13 cellular contexts compared by ENCODE assay signal in genomic region chr2:54566896-54567295, GRCh38.
A peak's percentile ranks its signal among the peaks of the same experiment; 100 is the strongest.
DNase-seq lines count a peak whose midpoint lies in the region; ATAC-seq and TF ChIP-seq lines count a peak whose summit lies in the region.
"Had no signal": no experiment of that assay in that cellular context is flagged by ENCODE, and none has a peak within 500 bp of the region (broad histone marks: within the 10 kb centered on the region; RNA-seq: fewer than 3 reads in every experiment).

No MANE protein-coding gene starts in this region.

- 0 out of 2 replicates have a peak overlapping the region, but pooled peaks have one; percentile 6 for H3K27ac ChIP-seq in WERI-Rb-1
- H3K27ac ChIP-seq: thoracic aorta had no signal

- no peaks in the 10 kb centered on the region for H3K9me3 ChIP-seq in WERI-Rb-1 (ENCODE audit: severe bottlenecking)
- H3K9me3 ChIP-seq: thoracic aorta had no signal

- no peaks in the 10 kb centered on the region for H3K27me3 Mint-ChIP-seq in activated T-cell treated with anti-CD3 and anti-CD28 coated beads, Interleukin-2, amount 50 U/mL, for 4 hours (ENCODE audit: low read depth)
- H3K27me3 Mint-ChIP-seq in activated T-cell treated with anti-CD3 and anti-CD28 coated beads, Interleukin-2, amount 50 U/mL, for 72 hours (ENCODE audit: low read depth) = no peaks in the 10 kb centered on the region
- no peaks in the 10 kb centered on the region for H3K27me3 Mint-ChIP-seq in stimulated activated memory B cell treated with anti-CD40 and anti-IgM and Interleukin-4, amounts not matched to agents 10 μg/mL and 1 μg/mL and 100 μg/mL, for 72 hours

- TF ChIP-seq CTCF in WERI-Rb-1 (IDR thresholded peaks at IDR 0.05; ENCODE audit: low read depth, low read length) = no peak

- H3K36me3 ChIP-seq in WERI-Rb-1 = peaks cover 4% of the 10 kb centered on the region; the same call in 1 of the 2 replicates
- H3K36me3 ChIP-seq: thoracic aorta had no signal

- H3K36me3 Mint-ChIP-seq in activated T-cell treated with anti-CD3 and anti-CD28 coated beads, Interleukin-2, amount 50 U/mL, for 4 hours (ENCODE audit: insufficient read depth) = peaks cover 7% of the 10 kb centered on the region
- peaks cover 3 to 7% of the 10 kb centered on the region in 2 donors for H3K36me3 Mint-ChIP-seq in activated T-cell treated with anti-CD3 and anti-CD28 coated beads, Interleukin-2, amount 50 U/mL, for 72 hours (ENCODE audit: insufficient read depth in 2 of 2)
- peaks cover 14% of the 10 kb centered on the region for H3K36me3 Mint-ChIP-seq in stimulated activated memory B cell treated with anti-CD40 and anti-IgM and Interleukin-4, amounts not matched to agents 10 μg/mL and 1 μg/mL and 100 μg/mL, for 72 hours

- ATAC-seq in activated T-cell treated with anti-CD3 and anti-CD28 coated beads, Interleukin-2, amount 50 U/mL, for 4 hours = no peak
- ATAC-seq in activated T-cell treated with anti-CD3 and anti-CD28 coated beads, Interleukin-2, amount 50 U/mL, for 72 hours (replicated peaks in 1 of 2) = no peak
- ATAC-seq in stimulated activated memory B cell treated with anti-CD40 and anti-IgM and Interleukin-4, amounts not matched to agents 10 μg/mL and 1 μg/mL and 100 μg/mL, for 72 hours = no peak

- no peaks in the 10 kb centered on the region for H3K9me3 Mint-ChIP-seq in activated T-cell treated with anti-CD3 and anti-CD28 coated beads, Interleukin-2, amount 50 U/mL, for 4 hours
- no peaks in the 10 kb centered on the region for H3K9me3 Mint-ChIP-seq in activated T-cell treated with anti-CD3 and anti-CD28 coated beads, Interleukin-2, amount 50 U/mL, for 72 hours
- no peaks in the 10 kb centered on the region for H3K9me3 Mint-ChIP-seq in stimulated activated memory B cell treated with anti-CD40 and anti-IgM and Interleukin-4, amounts not matched to agents 10 μg/mL and 1 μg/mL and 100 μg/mL, for 72 hours

- H3K4me3 ChIP-seq in WERI-Rb-1 (ENCODE audit: low read depth, low read length) = no peak overlapping the region
- H3K4me3 ChIP-seq: thoracic aorta had no signal

- DNase-seq in activated T-cell treated with anti-CD3 and anti-CD28 coated beads, Interleukin-2, amount 50 U/mL, for 4 hours = no peak
- DNase-seq in activated T-cell treated with anti-CD3 and anti-CD28 coated beads, Interleukin-2, amount 50 U/mL, for 72 hours = no peak
- no peak for DNase-seq in WERI-Rb-1
- peak; percentile 10 for DNase-seq in islet precursor cell
- no peak for DNase-seq in GF-D8 (lab: John Stamatoyannopoulos, UW)
- no peak for DNase-seq in stimulated activated CD4-positive, alpha-beta T cell treated with anti-CD3 and anti-CD28 coated beads, Interleukin-2, amount 100 ng/mL, for 48 hours
- no peak for DNase-seq in MV-4-11 (lab: John Stamatoyannopoulos, UW)
- DNase-seq: cerebellar nuclear complex, NCI-H2227 treated with DMSO at 0.1 percent for 48 hours, posterior cingulate gyrus, SHP77 treated with DMSO at 0.1 percent for 48 hours had no signal

- H3K4me3 Mint-ChIP-seq in activated T-cell treated with anti-CD3 and anti-CD28 coated beads, Interleukin-2, amount 50 U/mL, for 4 hours = peak overlapping the region; percentile 27
- peak overlapping the region in 1 of 2 donors; percentile 52 for H3K4me3 Mint-ChIP-seq in activated T-cell treated with anti-CD3 and anti-CD28 coated beads, Interleukin-2, amount 50 U/mL, for 72 hours
- H3K4me3 Mint-ChIP-seq in stimulated activated memory B cell treated with anti-CD40 and anti-IgM and Interleukin-4, amounts not matched to agents 10 μg/mL and 1 μg/mL and 100 μg/mL, for 72 hours = no peak overlapping the region

- peaks cover 83% of the 10 kb centered on the region for H3K4me1 Mint-ChIP-seq in activated T-cell treated with anti-CD3 and anti-CD28 coated beads, Interleukin-2, amount 50 U/mL, for 4 hours (ENCODE audit: low read depth)
- H3K4me1 Mint-ChIP-seq in activated T-cell treated with anti-CD3 and anti-CD28 coated beads, Interleukin-2, amount 50 U/mL, for 72 hours (ENCODE audit: low read depth) = peaks cover 98% of the 10 kb centered on the region
- H3K4me1 Mint-ChIP-seq in stimulated activated memory B cell treated with anti-CD40 and anti-IgM and Interleukin-4, amounts not matched to agents 10 μg/mL and 1 μg/mL and 100 μg/mL, for 72 hours = peaks cover 73% of the 10 kb centered on the region

- H3K27me3 ChIP-seq in WERI-Rb-1 (ENCODE audit: insufficient read depth, low read depth, severe bottlenecking) = no peaks in the 10 kb centered on the region

- no peak overlapping the region for H3K27ac Mint-ChIP-seq in activated T-cell treated with anti-CD3 and anti-CD28 coated beads, Interleukin-2, amount 50 U/mL, for 72 hours
- peak overlapping the region; percentile 96 for H3K27ac Mint-ChIP-seq in stimulated activated memory B cell treated with anti-CD40 and anti-IgM and Interleukin-4, amounts not matched to agents 10 μg/mL and 1 μg/mL and 100 μg/mL, for 72 hours
